Comparison of ENCODE assay signal across 12 cellular contexts in the genomic region with DNA sequence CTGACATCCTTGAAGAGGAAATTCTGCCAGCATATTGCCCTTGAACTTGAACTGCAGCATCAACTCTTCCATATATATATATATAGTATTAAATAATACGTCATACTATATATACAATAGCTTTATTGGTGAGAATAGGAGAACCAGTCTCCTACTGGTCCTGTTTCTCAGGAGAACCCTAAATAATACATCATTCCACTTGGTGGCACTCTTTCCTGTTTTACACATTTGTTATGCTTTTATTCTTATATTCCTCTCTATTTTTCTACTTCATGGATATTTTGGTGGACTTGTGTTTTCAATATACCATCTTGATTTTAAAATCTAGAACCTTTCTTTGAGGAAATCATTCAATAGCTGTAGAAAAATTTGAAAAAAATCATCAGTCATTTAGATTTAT.
DNase-seq lines count a peak whose midpoint lies in the region; ATAC-seq and TF ChIP-seq lines count a peak whose summit lies in the region.
"Had no signal": no experiment of that assay in that cellular context is flagged by ENCODE, and none has a peak within 500 bp of the region (broad histone marks: within the 10 kb centered on the region; RNA-seq: fewer than 3 reads in every experiment).

No MANE protein-coding gene starts in this region.

- H3K36me3 ChIP-seq in left ventricle myocardium inferior, result no peaks in the 10 kb centered on the region
- H3K36me3 ChIP-seq in heart right ventricle, result no peaks in the 10 kb centered on the region
- H3K36me3 ChIP-seq: BLaER1 treated with 17β-estradiol and CSF1 and Interleukin-3, amounts not matched to agents 10 nM and 100 nM had no signal

- H3K4me3 ChIP-seq in left ventricle myocardium inferior, result no peak overlapping the region
- H3K4me3 ChIP-seq in heart right ventricle, result no peak overlapping the region
- H3K4me3 ChIP-seq: BLaER1 treated with 17β-estradiol and CSF1 and Interleukin-3, amounts not matched to agents 10 nM and 100 nM; tibial artery had no signal

- intact Hi-C loops in left ventricle myocardium inferior (cut with micrococcal nuclease) (no loop called here), heart right ventricle (cut with DNase I) (loop anchor here in 1 of 10 donors (5.0 kb wide), 1 partner anchor 47 kb away; no protein-coding TSS in a partner anchor)

- in situ Hi-C loops in SK-MEL-5 (cut with HindIII; ENCODE audit: low pct_unique_long_range_greater_than_20kb, low sequenced_read_pairs), result no loop called here

- H3K4me1 ChIP-seq in left ventricle myocardium inferior, result no peaks in the 10 kb centered on the region
- no peaks in the 10 kb centered on the region for H3K4me1 ChIP-seq in heart right ventricle
- no peaks in the 10 kb centered on the region for H3K4me1 ChIP-seq in foreskin keratinocyte
- H3K4me1 ChIP-seq: BLaER1 treated with 17β-estradiol and CSF1 and Interleukin-3, amounts not matched to agents 10 nM and 100 nM; tibial artery had no signal

- TF ChIP-seq CTCF in left ventricle myocardium inferior (IDR thresholded peaks at IDR 0.05; ENCODE audit: borderline replicate concordance) (peak; percentile 37), heart right ventricle (IDR thresholded peaks at IDR 0.05) (peak in 4 of 9 donors; percentile 29 to 40 (median 34)), foreskin keratinocyte (conservative IDR thresholded peaks at IDR 0.05) (peak; percentile 55)

- 72 to 74% methylated on average over 1 of the region's 1 CpG for WGBS in heart right ventricle, 2 donors

- ATAC-seq in heart right ventricle (no peak), foreskin keratinocyte (peak; percentile 38)

- no peak overlapping the region for H3K27ac ChIP-seq in left ventricle myocardium inferior (replicated peaks)
- no peak overlapping the region for H3K27ac ChIP-seq in heart right ventricle
- H3K27ac ChIP-seq in foreskin keratinocyte, result no peak overlapping the region
- H3K27ac ChIP-seq: BLaER1 treated with 17β-estradiol and CSF1 and Interleukin-3, amounts not matched to agents 10 nM and 100 nM; tibial artery had no signal

- peaks cover 12% of the 10 kb centered on the region for H3K9me3 ChIP-seq in left ventricle myocardium inferior (replicated peaks)
- peaks cover 0 to 13% (median 0%) of the 10 kb centered on the region in 11 donors for H3K9me3 ChIP-seq in heart right ventricle
- H3K9me3 ChIP-seq: tibial artery had no signal

- no peaks in the 10 kb centered on the region for H3K27me3 ChIP-seq in left ventricle myocardium inferior (ENCODE audit: low read depth)
- no peaks in the 10 kb centered on the region for H3K27me3 ChIP-seq in heart right ventricle
- H3K27me3 ChIP-seq in foreskin keratinocyte, result peaks cover 3% of the 10 kb centered on the region
- H3K27me3 ChIP-seq: BLaER1 treated with 17β-estradiol and CSF1 and Interleukin-3, amounts not matched to agents 10 nM and 100 nM; tibial artery had no signal

- no peak for DNase-seq in left ventricle myocardium inferior
- no peak for DNase-seq in heart right ventricle
- peak; percentile 14 for DNase-seq in SK-MEL-5 (ENCODE audit: low read depth, low spot score)
- peak in 1 of 2 donors; percentile 9 for DNase-seq in foreskin keratinocyte
- no peak for DNase-seq in NCI-H146 (lab: John Stamatoyannopoulos, UW)
- no peak for DNase-seq in SK-N-DZ (ENCODE audit: low spot score)
- DNase-seq in COR-L47 (lab: John Stamatoyannopoulos, UW), result no peak
- DNase-seq in NCI-H2029 treated with DMSO at 0.1 percent for 48 hours (lab: John Stamatoyannopoulos, UW), result no peak
- DNase-seq: hippocampal formation, NCI-H2081, tibial artery had no signal
